Comparison of ENCODE assay signal across 20 cellular contexts in genomic region chr15:74612677-74613076, GRCh38. TPM values are rescaled to one million over a fixed set of nuclear protein-coding genes. Genes with fewer than 3 reads are reported as not detected.
DNase-seq lines count a peak whose midpoint lies in the region; ATAC-seq and TF ChIP-seq lines count a peak whose summit lies in the region.
"Had no signal": no experiment of that assay in that cellular context is flagged by ENCODE, and none has a peak within 500 bp of the region (broad histone marks: within the 10 kb centered on the region; RNA-seq: fewer than 3 reads in every experiment).

No MANE protein-coding gene starts in this region.

- peaks cover 15% of the 10 kb centered on the region for H3K4me1 Mint-ChIP-seq in T-helper 2 cell treated with Interferon-gamma antibody and Interleukin-4, amounts not matched to agents 5 μg/mL and 100 μg/mL, for 36 hours (ENCODE audit: low read depth)
- peaks cover 0 to 21% (median 17%) of the 10 kb centered on the region in 4 donors for H3K4me1 Mint-ChIP-seq in CD4-positive, CD25-positive, alpha-beta regulatory T cell
- H3K4me1 Mint-ChIP-seq in activated T-helper 2 cell treated with anti-CD3 and anti-CD28 coated beads, Interferon-gamma antibody, Interleukin-2, Interleukin-4, amounts not matched to agents 10 μg/mL and 5 μg/mL and 100 μg/mL, durations not matched to agents 14 hours and 24 hours and 36 hours (ENCODE audit: low read depth): peaks cover 13% of the 10 kb centered on the region
- peaks cover 8 to 15% (median 14%) of the 10 kb centered on the region in 4 donors for H3K4me1 Mint-ChIP-seq in naive thymus-derived CD8-positive, alpha-beta T cell

- CTCF ChIA-PET in SK-N-SH (lab: Yijun Ruan, JAX): interaction anchor here (1.0 to 39.4 kb wide), 7 partner anchors 9 to 160 kb away, joined by 3 to 1109 read pairs (median 4); partner anchors contain the start of gene CSK

- H3K4me3 Mint-ChIP-seq in T-helper 2 cell treated with Interferon-gamma antibody and Interleukin-4, amounts not matched to agents 5 μg/mL and 100 μg/mL, for 36 hours: peak overlapping the region; percentile 77
- peak overlapping the region; percentile 48 to 99 (median 77) for H3K4me3 Mint-ChIP-seq in CD4-positive, CD25-positive, alpha-beta regulatory T cell
- H3K4me3 Mint-ChIP-seq in activated T-helper 2 cell treated with anti-CD3 and anti-CD28 coated beads, Interferon-gamma antibody, Interleukin-2, Interleukin-4, amounts not matched to agents 10 μg/mL and 5 μg/mL and 100 μg/mL, durations not matched to agents 14 hours and 24 hours and 36 hours (ENCODE audit: low read depth): peak overlapping the region; percentile 96
- peak overlapping the region in 9 of 10 donors; percentile 5 to 68 (median 50) for H3K4me3 Mint-ChIP-seq in naive thymus-derived CD8-positive, alpha-beta T cell

- WGBS in SK-N-SH (ENCODE audit: low lambda C conversion rate): 58% methylated on average over 2 of the region's 2 CpGs

- H3K9me2 ChIP-seq in SK-N-SH: no peaks in the 10 kb centered on the region

- H3K36me3 ChIP-seq in CD4-positive, CD25-positive, alpha-beta regulatory T cell (ENCODE audit: control insufficient read depth, insufficient read depth, low read length): no peaks in the 10 kb centered on the region
- no peaks in the 10 kb centered on the region for H3K36me3 ChIP-seq in SK-N-SH (replicated peaks in 1 of 2; ENCODE audit: control insufficient read depth in 1 of 2, insufficient read depth in 2 of 2, low read length in 1 of 2)
- H3K36me3 ChIP-seq: adrenal gland, right atrium auricular region, suprapubic skin, vagina had no signal

- H3K4me2 ChIP-seq in SK-N-SH: no peak overlapping the region

- intact Hi-C loops in activated T-helper 2 cell treated with anti-CD3 and anti-CD28 coated beads, Interferon-gamma antibody, Interleukin-2, Interleukin-4, amounts not matched to agents 10 μg/mL and 5 μg/mL and 100 μg/mL, durations not matched to agents 14 hours and 24 hours and 36 hours (cut with micrococcal nuclease): no loop called here
- intact Hi-C loops in posterior vena cava (cut with DNase I): loop anchor here in 1 of 2 donors (10.0 kb wide), 1 partner anchor 68 kb away; the partner anchor contains the start of gene ARID3B

- TF ChIP-seq RAD21 in SK-N-SH (IDR thresholded peaks at IDR 0.05; ENCODE audit: low read length): no peak

- no peak for TF ChIP-seq EP300 in SK-N-SH (IDR thresholded peaks at IDR 0.05; ENCODE audit: borderline replicate concordance in 1 of 2, low read depth in 1 of 2, low read length in 1 of 2)

- TF ChIP-seq CTCF in SK-N-SH (IDR thresholded peaks at IDR 0.05): no peak

- H3K27ac Mint-ChIP-seq in T-helper 2 cell treated with Interferon-gamma antibody and Interleukin-4, amounts not matched to agents 5 μg/mL and 100 μg/mL, for 36 hours: peak overlapping the region; percentile 42
- H3K27ac Mint-ChIP-seq in CD4-positive, CD25-positive, alpha-beta regulatory T cell: peak overlapping the region; percentile 88 to 96 (median 90)
- H3K27ac Mint-ChIP-seq in activated T-helper 2 cell treated with anti-CD3 and anti-CD28 coated beads, Interferon-gamma antibody, Interleukin-2, Interleukin-4, amounts not matched to agents 10 μg/mL and 5 μg/mL and 100 μg/mL, durations not matched to agents 14 hours and 24 hours and 36 hours: peak overlapping the region; percentile 3
- peak overlapping the region in 9 of 10 donors; percentile 51 to 94 (median 74) for H3K27ac Mint-ChIP-seq in naive thymus-derived CD8-positive, alpha-beta T cell

- DNase-seq in T-helper 2 cell treated with Interferon-gamma antibody and Interleukin-4, amounts not matched to agents 5 μg/mL and 100 μg/mL, for 36 hours (ENCODE audit: low spot score): no peak
- DNase-seq in T-helper 2 cell: no peak
- DNase-seq in CD4-positive, CD25-positive, alpha-beta regulatory T cell: no peak
- no peak for DNase-seq in activated T-helper 2 cell treated with anti-CD3 and anti-CD28 coated beads, Interferon-gamma antibody, Interleukin-2, Interleukin-4, amounts not matched to agents 10 μg/mL and 5 μg/mL and 100 μg/mL, durations not matched to agents 14 hours and 24 hours and 36 hours (ENCODE audit: low spot score)
- DNase-seq in naive thymus-derived CD8-positive, alpha-beta T cell: no peak
- no peak for DNase-seq in SK-N-SH
- DNase-seq in posterior vena cava (ENCODE audit: low spot score): no peak
- DNase-seq: 8988T; activated CD4-positive, alpha-beta T cell treated with anti-CD3 and anti-CD28 coated beads for 48 hours; adrenal gland; EL; MM.1S; NCI-H1694; NCI-H526 treated with DMSO at 0.1 percent for 48 hours; stimulated activated CD4-positive, alpha-beta T cell treated with anti-CD3 and anti-CD28 coated beads, Interleukin-12 subunit alpha, Interleukin-12 subunit beta, amount 100 ng/mL, for 4 hours; stimulated activated CD8-positive, alpha-beta memory T cell treated with anti-CD3 and anti-CD28 coated beads, Interleukin-4, amount 100 ng/mL, for 48 hours had no signal

- peaks cover 9% of the 10 kb centered on the region for H3K36me3 Mint-ChIP-seq in T-helper 2 cell treated with Interferon-gamma antibody and Interleukin-4, amounts not matched to agents 5 μg/mL and 100 μg/mL, for 36 hours (ENCODE audit: low read depth)
- H3K36me3 Mint-ChIP-seq in CD4-positive, CD25-positive, alpha-beta regulatory T cell: peaks cover 1% of the 10 kb centered on the region
- peaks cover 10% of the 10 kb centered on the region for H3K36me3 Mint-ChIP-seq in activated T-helper 2 cell treated with anti-CD3 and anti-CD28 coated beads, Interferon-gamma antibody, Interleukin-2, Interleukin-4, amounts not matched to agents 10 μg/mL and 5 μg/mL and 100 μg/mL, durations not matched to agents 14 hours and 24 hours and 36 hours (ENCODE audit: low read depth)
- peaks cover 0 to under 1% (median 0%) of the 10 kb centered on the region in 3 donors for H3K36me3 Mint-ChIP-seq in naive thymus-derived CD8-positive, alpha-beta T cell

- no peaks in the 10 kb centered on the region for H3K27me3 ChIP-seq in CD4-positive, CD25-positive, alpha-beta regulatory T cell (ENCODE audit: control insufficient read depth, insufficient read depth, low read length)
- H3K27me3 ChIP-seq in SK-N-SH (ENCODE audit: insufficient read depth): no peaks in the 10 kb centered on the region
- H3K27me3 ChIP-seq: adrenal gland, right atrium auricular region, suprapubic skin, vagina had no signal

- no peak overlapping the region for H3K4me3 ChIP-seq in CD4-positive, CD25-positive, alpha-beta regulatory T cell (ENCODE audit: low read depth, low read length)
- no peak overlapping the region for H3K4me3 ChIP-seq in SK-N-SH (ENCODE audit: low read depth in 2 of 2, low read length in 1 of 2)
- H3K4me3 ChIP-seq: adrenal gland, right atrium auricular region, suprapubic skin, vagina had no signal

- H3K27ac ChIP-seq in CD4-positive, CD25-positive, alpha-beta regulatory T cell (ENCODE audit: insufficient read depth, low read length, poor library complexity, severe bottlenecking): no peak overlapping the region
- no peak overlapping the region for H3K27ac ChIP-seq in SK-N-SH (ENCODE audit: low read depth in 2 of 2, low read length in 1 of 2)
- H3K27ac ChIP-seq: adrenal gland, right atrium auricular region, suprapubic skin, vagina had no signal

- no peaks in the 10 kb centered on the region for H3K9me3 Mint-ChIP-seq in T-helper 2 cell treated with Interferon-gamma antibody and Interleukin-4, amounts not matched to agents 5 μg/mL and 100 μg/mL, for 36 hours
- H3K9me3 Mint-ChIP-seq in CD4-positive, CD25-positive, alpha-beta regulatory T cell: no peaks in the 10 kb centered on the region
- H3K9me3 Mint-ChIP-seq in activated T-helper 2 cell treated with anti-CD3 and anti-CD28 coated beads, Interferon-gamma antibody, Interleukin-2, Interleukin-4, amounts not matched to agents 10 μg/mL and 5 μg/mL and 100 μg/mL, durations not matched to agents 14 hours and 24 hours and 36 hours: no peaks in the 10 kb centered on the region
- no peaks in the 10 kb centered on the region for H3K9me3 Mint-ChIP-seq in naive thymus-derived CD8-positive, alpha-beta T cell

- H3K9ac ChIP-seq in SK-N-SH: no peak overlapping the region

- peaks cover 30% of the 10 kb centered on the region for H3K79me2 ChIP-seq in SK-N-SH (ENCODE audit: insufficient read depth)

- ATAC-seq in CD4-positive, CD25-positive, alpha-beta regulatory T cell (ENCODE audit: low read depth in 2 of 2): no peak
- ATAC-seq in naive thymus-derived CD8-positive, alpha-beta T cell: no peak
- no peak for ATAC-seq in HG03159 (IDR thresholded peaks at IDR 0.05; ENCODE audit: unreplicated experiment)

- H3K27me3 Mint-ChIP-seq in T-helper 2 cell treated with Interferon-gamma antibody and Interleukin-4, amounts not matched to agents 5 μg/mL and 100 μg/mL, for 36 hours (ENCODE audit: low read depth): no peaks in the 10 kb centered on the region
- H3K27me3 Mint-ChIP-seq in CD4-positive, CD25-positive, alpha-beta regulatory T cell: no peaks in the 10 kb centered on the region
- no peaks in the 10 kb centered on the region for H3K27me3 Mint-ChIP-seq in activated T-helper 2 cell treated with anti-CD3 and anti-CD28 coated beads, Interferon-gamma antibody, Interleukin-2, Interleukin-4, amounts not matched to agents 10 μg/mL and 5 μg/mL and 100 μg/mL, durations not matched to agents 14 hours and 24 hours and 36 hours (ENCODE audit: low read depth)
- H3K27me3 Mint-ChIP-seq in naive thymus-derived CD8-positive, alpha-beta T cell: no peaks in the 10 kb centered on the region

- peaks cover 17% of the 10 kb centered on the region for H4K20me1 ChIP-seq in SK-N-SH (ENCODE audit: insufficient read depth)

- no peaks in the 10 kb centered on the region for H3K9me3 ChIP-seq in CD4-positive, CD25-positive, alpha-beta regulatory T cell (ENCODE audit: control insufficient read depth in 2 of 2, low read length in 2 of 2)
- no peaks in the 10 kb centered on the region for H3K9me3 ChIP-seq in SK-N-SH
- H3K9me3 ChIP-seq: adrenal gland, right atrium auricular region, suprapubic skin, vagina had no signal

- POLR2A ChIA-PET in naive thymus-derived CD8-positive, alpha-beta T cell (lab: Charles Lee): interaction anchor here (0.8 to 12.7 kb wide), 3 partner anchors 14 to 71 kb away, joined by 3 to 193 read pairs (median 51); partner anchors contain the start of gene ARID3B
- POLR2A ChIA-PET in SK-N-SH (lab: Yijun Ruan, JAX): interaction anchor here (0.6 to 3.7 kb wide), 4 partner anchors 13 to 233 kb away, joined by 3 to 23 read pairs (median 4); no protein-coding TSS in a partner anchor

- H3F3A ChIP-seq in SK-N-SH (replicated peaks; ENCODE audit: insufficient read depth): peaks cover 11% of the 10 kb centered on the region

- H3K4me1 ChIP-seq in CD4-positive, CD25-positive, alpha-beta regulatory T cell (ENCODE audit: control insufficient read depth, insufficient read depth, low read length, poor library complexity, severe bottlenecking): peaks cover 24% of the 10 kb centered on the region
- H3K4me1 ChIP-seq in SK-N-SH (ENCODE audit: control insufficient read depth in 1 of 2, insufficient read depth in 2 of 2, low read depth in 1 of 2, low read length in 1 of 2): peaks cover 0 to 47% of the 10 kb centered on the region in 2 experiments; a peak in 2 of 4 replicates

- H2AFZ ChIP-seq in SK-N-SH (ENCODE audit: low read depth): no peak overlapping the region

RNA-seq across cellular contexts. Expression of gene CLK3, which starts 3.0 kb away (rescaled TPM):
- total RNA-seq in CD4-positive, CD25-positive, alpha-beta regulatory T cell: 289 TPM
- polyA plus RNA-seq in CD4-positive, CD25-positive, alpha-beta regulatory T cell: 10 to 100 TPM; 58.4 to 79.7 (median 75.0) TPM
- 119 and 122 TPM in 2 replicates for total RNA-seq in activated T-helper 2 cell treated with anti-CD3 and anti-CD28 coated beads, Interferon-gamma antibody, Interleukin-2, Interleukin-4, amounts not matched to agents 10 μg/mL and 5 μg/mL and 100 μg/mL, durations not matched to agents 14 hours and 24 hours and 36 hours
- total RNA-seq in naive thymus-derived CD8-positive, alpha-beta T cell: 100 to 1,000 TPM; 223 to 227 TPM
- polyA plus RNA-seq in naive thymus-derived CD8-positive, alpha-beta T cell: 10 to 100 TPM; 49.0 to 92.8 (median 55.1) TPM
- polyA plus RNA-seq in SK-N-SH (2012; rRNA removed): 67.7 and 72.4 TPM in 2 replicates
- polyA plus RNA-seq in SK-N-SH (2012; cell fraction: cytosol; rRNA removed): 32.3 and 44.4 TPM in 2 replicates
- polyA plus RNA-seq in SK-N-SH (2012; cell fraction: nucleus; rRNA removed): 210 and 306 TPM in 2 replicates
- total RNA-seq in posterior vena cava: 10 to 100 TPM; 37.7 to 42.3 TPM

Comparison
In these comparisons a context has a peak if more than half of its experiments do, and no peak if none do; other contexts are left out.
1. H3K27ac Mint-ChIP-seq: peak in every context shown above with its lines; median percentile 90 in CD4-positive, CD25-positive, alpha-beta regulatory T cell; 74 in naive thymus-derived CD8-positive, alpha-beta T cell; 42 in T-helper 2 cell treated with Interferon-gamma antibody and Interleukin-4, amounts not matched to agents 5 μg/mL and 100 μg/mL, for 36 hours; 3 in activated T-helper 2 cell treated with anti-CD3 and anti-CD28 coated beads, Interferon-gamma antibody, Interleukin-2, Interleukin-4, amounts not matched to agents 10 μg/mL and 5 μg/mL and 100 μg/mL, durations not matched to agents 14 hours and 24 hours and 36 hours.